ENCODE assay signal across 8 cellular contexts in the genomic region with DNA sequence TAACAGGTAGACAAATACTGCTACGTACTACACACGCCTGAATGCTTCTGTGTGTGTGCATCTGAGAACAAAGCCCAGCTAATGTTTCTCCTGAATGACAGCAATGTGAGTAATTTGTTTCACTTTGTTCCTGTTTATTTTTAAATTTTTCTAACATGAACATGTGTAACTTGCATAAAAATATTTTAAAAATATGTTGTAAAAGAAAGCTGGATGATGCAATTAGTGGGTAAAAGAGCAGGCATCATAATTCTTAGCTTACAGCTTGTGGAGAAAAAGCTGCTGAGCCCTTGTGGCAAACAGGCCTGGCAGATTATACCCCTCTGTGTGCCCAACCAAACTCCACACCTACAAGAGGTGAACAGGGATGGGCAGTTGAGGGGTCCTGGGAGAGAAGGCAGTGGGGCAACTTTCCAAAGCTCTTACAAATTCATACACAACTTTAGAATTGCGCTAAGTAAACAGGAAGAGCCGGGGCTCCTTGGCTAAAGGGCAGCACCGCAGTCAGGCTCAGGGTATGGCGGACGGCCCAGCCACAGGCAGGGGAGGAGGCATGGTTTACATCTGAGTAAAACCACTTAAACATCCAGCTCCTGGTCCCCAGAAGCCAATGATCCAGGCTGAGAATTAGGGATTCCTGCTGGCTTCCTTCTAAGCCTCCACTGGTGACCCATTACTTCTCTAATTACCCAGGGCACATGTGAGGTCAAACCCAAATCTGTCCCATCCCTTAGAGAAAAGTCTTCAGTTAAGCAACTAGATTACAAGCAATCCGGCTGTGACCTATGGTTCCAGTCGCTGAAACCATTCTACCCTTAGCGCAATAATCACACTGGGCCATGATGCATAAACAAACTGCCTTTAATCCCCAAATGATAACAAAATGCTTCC. TPM values are rescaled to one million over a fixed set of nuclear protein-coding genes. Genes with fewer than 3 reads are reported as not detected.
DNase-seq lines count a peak whose midpoint lies in the region; ATAC-seq and TF ChIP-seq lines count a peak whose summit lies in the region.

No MANE protein-coding gene starts in this region.

- H3K9me3 ChIP-seq in Panc1 (ENCODE audit: control insufficient read depth, insufficient read depth, low read depth, low read length) (no peaks in the 10 kb centered on the region; the same call in 1 of the 2 replicates), muscle layer of colon (ENCODE audit: low read length) (no peaks in the 10 kb centered on the region)

- in situ Hi-C loops in Panc1 (cut with HindIII; ENCODE audit: low pct_unique_long_range_greater_than_20kb, low sequenced_read_pairs) (no loop called here), G401 (cut with HindIII; ENCODE audit: low sequenced_read_pairs) (no loop called here)

- DNase-seq in AG04449 (ENCODE audit: low read depth, low spot score) (peak; percentile 74), Panc1 (ENCODE audit: low read depth, low spot score) (no peak), fibroblast of gingiva (ENCODE audit: low read depth) (peak; percentile 99), G401 (ENCODE audit: low spot score) (no peak), NCI-H146 (lab: John Stamatoyannopoulos, UW) (no peak)

- H3K9ac ChIP-seq in muscle layer of colon (ENCODE audit: low read length) = peak overlapping the region; percentile 66

- BruUV-seq in Panc1 (replicated peaks; lab: Mats Ljungman, UMichigan) = no TSS peak

- H3K27me3 ChIP-seq in Panc1 (ENCODE audit: control insufficient read depth, insufficient read depth, low read length) = no peaks in the 10 kb centered on the region
- H3K27me3 ChIP-seq in muscle layer of colon (ENCODE audit: control insufficient read depth in 1 of 2, insufficient read depth in 2 of 2, low read length in 2 of 2) = no peaks in the 10 kb centered on the region

- H3K4me3 ChIP-seq in AG04449 (ENCODE audit: low read depth, low read length) (peak overlapping the region; percentile 26), Panc1 (ENCODE audit: low read depth in 2 of 2, low read length in 2 of 2) (no peak overlapping the region), muscle layer of colon (ENCODE audit: low read depth in 1 of 2, low read length in 2 of 2) (peak overlapping the region in 1 of 2 donors; percentile 28)

- POLR2A ChIA-PET in AG04449 (lab: Yijun Ruan, JAX) = interaction anchor here (0.7 to 6.1 kb wide), 9 partner anchors 9 to 87 kb away, joined by 3 to 64 read pairs (median 7); a partner anchor contains a TSS
- POLR2A ChIA-PET in Panc1 (lab: Charles Lee) = interaction anchor here (0.6 kb wide), 1 partner anchor 19 kb away, joined by 3 read pairs; no protein-coding TSS in a partner anchor

- CTCF ChIA-PET in AG04449 (lab: Yijun Ruan, JAX) = interaction anchor here (0.9 to 1.9 kb wide), 9 partner anchors 9 to 180 kb away, joined by 3 to 6 read pairs (median 3); no protein-coding TSS in a partner anchor
- CTCF ChIA-PET in Panc1 (lab: Charles Lee) = interaction anchor here (0.6 to 0.9 kb wide), 2 partner anchors 20 to 73 kb away, joined by 3 to 4 read pairs; no protein-coding TSS in a partner anchor

- ATAC-seq in Panc1 (peak; percentile 63), GM21528 (IDR thresholded peaks at IDR 0.05; ENCODE audit: low FRiP score, unreplicated experiment) (no peak), HG03108 (IDR thresholded peaks at IDR 0.05; ENCODE audit: unreplicated experiment) (no peak)

- H3K36me3 ChIP-seq in Panc1 (ENCODE audit: control insufficient read depth, insufficient read depth, low read length) (no peaks in the 10 kb centered on the region), muscle layer of colon (ENCODE audit: insufficient read depth, low read length) (no peaks in the 10 kb centered on the region)

- H3K4me1 ChIP-seq in Panc1 (ENCODE audit: control insufficient read depth, insufficient read depth, low read length) (peaks cover 48% of the 10 kb centered on the region), muscle layer of colon (ENCODE audit: insufficient read depth, low read length) (peaks cover 52% of the 10 kb centered on the region)

- intact Hi-C loops in Panc1 (cut with micrococcal nuclease; ENCODE audit: unreplicated experiment) = no loop called here

- TF ChIP-seq CTCF in AG04449 (IDR thresholded peaks at IDR 0.05; ENCODE audit: insufficient read depth, low read length, missing control alignments) (no peak), Panc1 (IDR thresholded peaks at IDR 0.05) (no peak)

- peak overlapping the region; percentile 90 for H3K27ac ChIP-seq in Panc1 (ENCODE audit: low read length)
- H3K27ac ChIP-seq in muscle layer of colon (ENCODE audit: low read depth, low read length) = peak overlapping the region; percentile 88

RNA-seq across cellular contexts. Expression of a gene that starts 14.0 kb away (rescaled TPM):
- 2.5 TPM for total RNA-seq in Panc1 (2021; ENCODE audit: unreplicated experiment)
- polyA plus RNA-seq in Panc1 (2012; ENCODE audit: insufficient read length) = 4.5 TPM
- 16.4 and 25.4 TPM in 2 replicates for total RNA-seq in G401 (2014; rRNA removed; shearing (Covaris generic))

Comparison
In these comparisons a context has a peak if more than half of its experiments do, and no peak if none do; other contexts are left out.
1. DNase-seq: peak in AG04449 (single experiment) and fibroblast of gingiva (single experiment); none in Panc1 (single experiment), G401 (single experiment) and NCI-H146 (single experiment).